ENCODE assay signal across 8 cellular contexts in the genomic region with DNA sequence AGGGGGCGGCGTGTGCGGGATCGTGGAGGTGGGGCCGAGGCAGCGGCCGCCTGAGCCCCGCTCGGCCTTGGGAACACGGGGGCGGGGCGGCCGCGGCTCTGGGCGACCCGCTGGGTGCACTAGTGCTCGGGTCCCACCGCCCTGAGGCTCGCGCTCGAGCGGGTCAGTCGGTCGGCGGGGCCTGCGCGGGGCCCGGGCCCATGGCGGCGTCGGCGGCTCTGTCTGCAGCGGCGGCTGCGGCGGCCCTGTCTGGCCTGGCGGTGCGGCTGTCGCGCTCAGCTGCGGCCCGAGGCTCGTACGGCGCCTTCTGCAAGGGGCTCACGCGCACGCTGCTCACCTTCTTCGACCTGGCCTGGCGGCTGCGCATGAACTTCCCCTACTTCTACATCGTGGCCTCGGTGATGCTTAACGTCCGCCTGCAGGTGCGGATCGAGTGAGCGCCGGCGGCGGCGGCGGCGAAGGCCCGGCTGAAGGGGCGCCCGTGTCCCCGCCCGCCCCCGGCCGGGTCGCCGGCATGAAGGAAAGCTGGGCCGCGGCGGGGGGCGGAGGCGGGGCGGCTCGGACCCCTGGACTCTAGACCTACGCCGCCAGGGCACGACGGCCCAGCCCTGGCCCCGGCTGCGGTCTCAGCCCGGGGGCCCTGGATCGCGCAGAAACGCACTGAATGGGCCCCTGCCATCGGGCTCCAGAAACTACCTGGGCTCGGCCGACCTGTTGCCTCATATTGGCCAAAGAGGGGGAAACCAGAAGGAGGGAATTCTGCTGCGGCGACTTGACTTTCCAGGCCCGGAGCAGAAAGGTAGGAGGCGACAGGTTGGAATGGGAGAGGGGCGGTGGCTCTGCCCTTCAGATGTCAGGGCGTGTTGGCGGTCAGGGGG. TPM values are rescaled to one million over a fixed set of nuclear protein-coding genes. Genes with fewer than 3 reads are reported as not detected.
DNase-seq lines count a peak whose midpoint lies in the region; ATAC-seq, FAIRE-seq and TF ChIP-seq lines count a peak whose summit lies in the region.

A gene (plus strand): TSS at position 13 of the 878 bp plus-strand sequence. CDS start 188 bp downstream, at position 201.

- H2AFZ ChIP-seq in OCI-LY7 (ENCODE audit: low read length) (no peak within 1 kb of the TSS), endothelial cell of umbilical vein (ENCODE audit: low read depth, low read length) (peak within 1 kb of the TSS; percentile 58)

- BruUV-seq in OCI-LY7 (replicated peaks; lab: Mats Ljungman, UMichigan) (no TSS peak), endothelial cell of umbilical vein (replicated peaks; lab: Mats Ljungman, UMichigan) (no TSS peak)

- H3K9ac ChIP-seq in endothelial cell of umbilical vein (replicated peaks; ENCODE audit: extremely low read depth, insufficient read depth, low read length) (no peak within 1 kb of the TSS), rectal smooth muscle tissue (ENCODE audit: low read length) (no peak within 1 kb of the TSS)

- no peaks in the 10 kb centered on the region for H3K9me1 ChIP-seq in endothelial cell of umbilical vein (replicated peaks; ENCODE audit: control insufficient read depth, extremely low read depth, insufficient read depth, low read length)

- H3K36me3 ChIP-seq in OCI-LY7 (ENCODE audit: insufficient read depth, low read length): no peaks in the 10 kb centered on the region
- H3K36me3 ChIP-seq in endothelial cell of umbilical vein (ENCODE audit: control insufficient read depth in 2 of 2, extremely low read depth in 1 of 2, insufficient read depth in 2 of 2, low read length in 2 of 2): no peaks in the 10 kb centered on the region
- H3K36me3 ChIP-seq in rectal smooth muscle tissue (ENCODE audit: control insufficient read depth, insufficient read depth, low read length): no peaks in the 10 kb centered on the region

- H3K79me2 ChIP-seq in OCI-LY7 (ENCODE audit: insufficient read depth, low read depth, low read length) (no peaks in the 10 kb centered on the region), endothelial cell of umbilical vein (ENCODE audit: control insufficient read depth, insufficient read depth, low read length) (no peaks in the 10 kb centered on the region)

- H3K4me1 ChIP-seq in OCI-LY7 (ENCODE audit: insufficient read depth, low read length, poor library complexity, severe bottlenecking) (no peaks in the 10 kb centered on the region), endothelial cell of umbilical vein (ENCODE audit: control insufficient read depth, extremely low read depth, insufficient read depth, low read length) (no peaks in the 10 kb centered on the region), rectal smooth muscle tissue (ENCODE audit: control insufficient read depth, insufficient read depth, low read length) (no peaks in the 10 kb centered on the region)

- CTCF ChIA-PET in OCI-LY7 (lab: Charles Lee; ENCODE audit: unreplicated experiment): no interaction called here
- CTCF ChIA-PET in endothelial cell of umbilical vein (lab: Charles Lee): interaction anchor here (0.7 to 3.5 kb wide), 2 partner anchors 126 to 236 kb away, joined by 4 to 11 read pairs; no protein-coding TSS in a partner anchor

- H4K20me1 ChIP-seq in OCI-LY7 (ENCODE audit: insufficient read depth, low read length): no peaks in the 10 kb centered on the region
- H4K20me1 ChIP-seq in endothelial cell of umbilical vein (replicated peaks; ENCODE audit: control insufficient read depth, extremely low read depth, insufficient read depth, low read length): no peaks in the 10 kb centered on the region

- DNase-seq in HFF-Myc (ENCODE audit: extremely low read depth, low read depth): no peak
- DNase-seq in OCI-LY7 (ENCODE audit: low spot score): no peak
- no peak for DNase-seq in endothelial cell of umbilical vein (ENCODE audit: low read depth, low spot score)
- DNase-seq in stimulated activated CD4-positive, alpha-beta T cell treated with anti-CD3 and anti-CD28 coated beads, Interleukin-1b, Interleukin-23, amount 100 ng/mL, for 48 hours: no peak
- DNase-seq in GM19240 (ENCODE audit: insufficient read length, low spot score): no peak
- no peak for DNase-seq in SHP77 treated with DMSO at 0.1 percent for 48 hours (lab: John Stamatoyannopoulos, UW)

- H3K9me3 ChIP-seq in OCI-LY7 (ENCODE audit: low read length): no peaks in the 10 kb centered on the region
- H3K9me3 ChIP-seq in endothelial cell of umbilical vein (replicated peaks; ENCODE audit: control insufficient read depth, insufficient read depth, low read length): no peaks in the 10 kb centered on the region

- H3K27me3 ChIP-seq in endothelial cell of umbilical vein (ENCODE audit: control insufficient read depth in 2 of 2, insufficient read depth in 2 of 2, low read length in 2 of 2) (peaks cover 2 to 5% of the 10 kb centered on the region in 2 experiments), rectal smooth muscle tissue (ENCODE audit: control insufficient read depth, insufficient read depth, low read length) (no peaks in the 10 kb centered on the region)

- POLR2A ChIA-PET in OCI-LY7 (lab: Charles Lee): interaction anchor here (0.6 to 1.0 kb wide), 2 partner anchors 8 to 9 kb away, joined by 4 read pairs; no protein-coding TSS in a partner anchor
- POLR2A ChIA-PET in endothelial cell of umbilical vein (lab: Charles Lee): no interaction called here

- H3K4me3 ChIP-seq in HFF-Myc (replicated peaks; ENCODE audit: low read depth, low read length) (peak within 1 kb of the TSS; percentile 16; the same call in 1 of the 2 replicates), OCI-LY7 (ENCODE audit: low read depth, low read length, poor library complexity, severe bottlenecking) (peak within 1 kb of the TSS; percentile 56), endothelial cell of umbilical vein (replicated peaks in 1 of 3; ENCODE audit: insufficient read depth in 1 of 3, low read depth in 1 of 3, low read length in 3 of 3) (peak within 1 kb of the TSS in 1 of 3 experiments; percentile 34), rectal smooth muscle tissue (ENCODE audit: low read length) (peak within 1 kb of the TSS; percentile 55)

- FAIRE-seq in endothelial cell of umbilical vein (lab: Jason Lieb, UNC): no peak

- H3K4me2 ChIP-seq in OCI-LY7 (ENCODE audit: low read length): peak within 1 kb of the TSS; percentile 52; the same call in 1 of the 2 replicates
- H3K4me2 ChIP-seq in endothelial cell of umbilical vein (ENCODE audit: insufficient read depth, low read length): peak within 1 kb of the TSS; percentile 47

- no peaks in the 10 kb centered on the region for H3K9me2 ChIP-seq in OCI-LY7 (ENCODE audit: insufficient read depth, low read length)

- TF ChIP-seq POLR2A in endothelial cell of umbilical vein (IDR thresholded peaks at IDR 0.05; ENCODE audit: low read depth, low read length): no peak

- dilution Hi-C loops in endothelial cell of umbilical vein (cut with MboI; ENCODE audit: extremely low pct_ligation_motif_present, low sequenced_read_pairs): no loop called here

- H3K27ac ChIP-seq in OCI-LY7 (ENCODE audit: low read depth, low read length, poor library complexity, severe bottlenecking) (no peak within 1 kb of the TSS), endothelial cell of umbilical vein (ENCODE audit: insufficient read depth, low read depth, low read length) (no peak within 1 kb of the TSS), rectal smooth muscle tissue (ENCODE audit: low read depth, low read length) (no peak within 1 kb of the TSS)

- intact Hi-C loops in OCI-LY7 (cut with micrococcal nuclease; ENCODE audit: unreplicated experiment): no loop called here
- intact Hi-C loops in endothelial cell of umbilical vein (cut with micrococcal nuclease): loop anchor here (1.0 to 5.0 kb wide), 3 partner anchors 40 to 99 kb away; a partner anchor contains a TSS

- ATAC-seq in GM18511 (IDR thresholded peaks at IDR 0.05; ENCODE audit: unreplicated experiment): peak; percentile 56

- TF ChIP-seq CTCF in HFF-Myc (IDR thresholded peaks at IDR 0.05; ENCODE audit: low read depth, low read length, missing control alignments) (no peak), OCI-LY7 (conservative IDR thresholded peaks at IDR 0.05; ENCODE audit: low read length) (no peak), endothelial cell of umbilical vein (IDR thresholded peaks at IDR 0.05; ENCODE audit: extremely low read depth in 1 of 2, insufficient read depth in 1 of 2, low read depth in 1 of 2, low read length in 2 of 2) (no peak)

TF ChIP-seq in endothelial cell of umbilical vein, 7 proteins besides CTCF, POLR2A, EP300 and RAD21:
- no peak for TF ChIP-seq FOS (IDR thresholded peaks at IDR 0.05; ENCODE audit: borderline replicate concordance, insufficient read depth, low read length)
- TF ChIP-seq POLR2AphosphoS5 (IDR thresholded peaks at IDR 0.05; ENCODE audit: insufficient read depth, low read depth, low read length): no peak
- TF ChIP-seq, protein P1, sequence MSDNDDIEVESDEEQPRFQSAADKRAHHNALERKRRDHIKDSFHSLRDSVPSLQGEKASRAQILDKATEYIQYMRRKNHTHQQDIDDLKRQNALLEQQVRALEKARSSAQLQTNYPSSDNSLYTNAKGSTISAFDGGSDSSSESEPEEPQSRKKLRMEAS (IDR thresholded peaks at IDR 0.05; ENCODE audit: insufficient read depth, insufficient read length): no peak
- TF ChIP-seq EZH2 (IDR thresholded peaks at IDR 0.05; ENCODE audit: borderline replicate concordance, low read depth, low read length, severe bottlenecking): no peak
- no peak for TF ChIP-seq MYC (IDR thresholded peaks at IDR 0.05; ENCODE audit: low read depth, low read length)
- TF ChIP-seq GATA2 (IDR thresholded peaks at IDR 0.05; ENCODE audit: insufficient read depth, insufficient read length, low read depth, low read length): no peak
- no peak for TF ChIP-seq JUN (IDR thresholded peaks at IDR 0.05; ENCODE audit: borderline replicate concordance, insufficient read depth, insufficient read length, low read depth)

RNA-seq across cellular contexts. Expression of the gene that starts here (rescaled TPM):
- not detected in 2 replicates for total RNA-seq in OCI-LY7 (2014; rRNA removed; shearing (Covaris generic))
- total RNA-seq in OCI-LY7 (2022): 0.13 and 0.19 TPM in 2 replicates
- 0.18 and 0.24 TPM in 2 replicates for total RNA-seq in endothelial cell of umbilical vein
- 0.10 and 0.13 TPM in 2 replicates for polyA plus RNA-seq in endothelial cell of umbilical vein
- 0.04 and 0.08 TPM in 2 replicates for polyA plus RNA-seq in endothelial cell of umbilical vein (2011; cell fraction: cytosol; rRNA removed)
- 0.60 and 0.61 TPM in 2 replicates for polyA plus RNA-seq in endothelial cell of umbilical vein (2011; cell fraction: nucleus; rRNA removed)
- polyA plus RNA-seq in endothelial cell of umbilical vein (2012): 0.07 and 0.11 TPM in 2 replicates
- polyA minus RNA-seq in endothelial cell of umbilical vein: 0.07 and 0.15 TPM in 2 replicates
- polyA minus RNA-seq in endothelial cell of umbilical vein (2011; cell fraction: cytosol; rRNA and poly(A)+ RNA removed): not detected
- polyA minus RNA-seq in endothelial cell of umbilical vein (2011; cell fraction: nucleus; rRNA and poly(A)+ RNA removed): 0.14 and 0.34 TPM in 2 replicates
